In genomic region chr6:3515669-3516068, GRCh38 we compare ENCODE assay signal across 33 cellular contexts.
"Had no signal": no experiment of that assay in that cellular context is flagged by ENCODE, and none has a peak within 500 bp of the region (broad histone marks: within the 10 kb centered on the region; RNA-seq: fewer than 3 reads in every experiment).

No MANE protein-coding gene starts in this region.

- DNase-seq: activated B cell treated with CpG ODN at 0.5 μM for 24 hours; activated CD4-positive, alpha-beta memory T cell treated with anti-CD3 and anti-CD28 coated beads for 36 hours; activated CD4-positive, alpha-beta T cell treated with anti-CD3 and anti-CD28 coated beads for 4 hours; activated CD4-positive, alpha-beta T cell treated with anti-CD3 and anti-CD28 coated beads, Interleukin-2, amount 10 ng/mL, durations not matched to agents 24 days and 14 days; activated CD4-positive, alpha-beta T cell treated with anti-CD3 and anti-CD28 coated beads, Interleukin-2, amount 50 U/mL, for 1 hour; activated CD4-positive, alpha-beta T cell treated with anti-CD3 and anti-CD28 coated beads, Interleukin-2, amount 50 U/mL, for 4 hours; activated CD4-positive, CD25-positive, alpha-beta regulatory T cell treated with anti-CD3 and anti-CD28 coated beads, Interleukin-2, amount 50 U/mL, for 72 hours; activated CD8-positive, alpha-beta memory T cell treated with anti-CD3 and anti-CD28 coated beads, Interleukin-2, amount 50 U/mL, for 4 hours; activated CD8-positive, alpha-beta T cell treated with anti-CD3 and anti-CD28 coated beads for 36 hours; activated effector memory CD4-positive, alpha-beta T cell treated with anti-CD3 and anti-CD28 coated beads, Interleukin-2, amount 50 U/mL, for 16 hours; activated gamma-delta T cell treated with Interleukin-2 at 50 U/mL for 16 hours; activated naive CD4-positive, alpha-beta T cell; activated naive CD4-positive, alpha-beta T cell treated with anti-CD3 and anti-CD28 coated beads for 36 hours; activated naive CD4-positive, alpha-beta T cell treated with anti-CD3 and anti-CD28 coated beads, Interleukin-2, amount 50 U/mL, for 16 hours; activated naive CD8-positive, alpha-beta T cell treated with anti-CD3 and anti-CD28 coated beads for 36 hours; activated T-cell treated with anti-CD3 and anti-CD28 coated beads for 4 hours; activated T-cell treated with anti-CD3 and anti-CD28 coated beads, Interleukin-2, amount 50 U/mL, for 1 hour; activated T-cell treated with anti-CD3 and anti-CD28 coated beads, Interleukin-2, amount 50 U/mL, for 4 hours; activated T-cell treated with anti-CD3 and anti-CD28 coated beads, Interleukin-2, amount 50 U/mL, for 72 hours; amniotic stem cell; aorta; body of pancreas; brain microvascular endothelial cell; central memory CD4-positive, alpha-beta T cell; T-helper 2 cell; T-helper 9 cell had no signal

- H3K9me3 ChIP-seq: adrenal gland, body of pancreas, breast epithelium had no signal

- H3K27ac ChIP-seq: adrenal gland, body of pancreas, brain microvascular endothelial cell, breast epithelium, VCaP had no signal

- H3K27me3 ChIP-seq: adrenal gland, body of pancreas, brain microvascular endothelial cell, breast epithelium had no signal

- H3K36me3 ChIP-seq: adrenal gland, brain microvascular endothelial cell, breast epithelium had no signal

- H3K4me3 ChIP-seq: adrenal gland, body of pancreas, breast epithelium had no signal

- FAIRE-seq: astrocyte, TTC549 had no signal

- H3K4me1 ChIP-seq: adrenal gland had no signal

- ATAC-seq: activated CD8-positive, alpha-beta T cell treated with anti-CD3 and anti-CD28 coated beads for 36 hours; activated naive CD4-positive, alpha-beta T cell treated with anti-CD3 and anti-CD28 coated beads, Interleukin-2, amount 50 U/mL, for 72 hours; activated T-cell treated with anti-CD3 and anti-CD28 coated beads, Interleukin-2, amount 50 U/mL, for 4 hours; activated T-cell treated with anti-CD3 and anti-CD28 coated beads, Interleukin-2, amount 50 U/mL, for 72 hours; activated T-helper 17 cell treated with anti-CD3 and anti-CD28 coated beads, Interleukin-2, amount 50 U/mL, for 72 hours; body of pancreas had no signal
